In the genomic region with DNA sequence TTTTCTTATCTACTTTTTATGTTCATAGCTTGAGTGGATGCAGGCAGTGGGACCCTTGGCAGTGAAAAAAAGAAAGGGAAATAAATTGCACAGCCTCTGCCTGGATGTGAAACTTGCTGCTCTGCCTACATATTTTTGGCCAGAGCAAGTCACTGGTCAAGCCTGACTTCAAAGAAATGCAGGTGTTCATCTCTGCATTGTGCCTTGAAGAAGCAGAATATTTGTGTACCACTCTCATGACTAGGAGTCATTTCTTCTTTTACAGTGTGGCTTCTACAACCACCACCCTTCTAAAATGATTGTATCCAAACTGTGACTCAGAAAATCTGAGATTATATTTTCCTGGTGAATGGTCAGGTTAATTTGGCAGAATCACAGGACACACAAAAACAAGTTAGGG, we compare ENCODE assay signal across 15 cellular contexts.
"Had no signal": no experiment of that assay in that cellular context is flagged by ENCODE, and none has a peak within 500 bp of the region (broad histone marks: within the 10 kb centered on the region; RNA-seq: fewer than 3 reads in every experiment).

No MANE protein-coding gene starts in this region.

- H3K27me3 Mint-ChIP-seq: dendritic cell treated with granulocyte-macrophage colony-stimulating factor and Interleukin-4, amounts not matched to agents 40 ng/mL and 50 ng/mL, for 4 days; effector memory CD8-positive, alpha-beta T cell; stimulated activated naive CD8-positive, alpha-beta T cell treated with anti-CD3 and anti-CD28 coated beads, Interleukin-15, Interleukin-2, amounts not matched to agents 100 ng/mL and 50 ng/mL, for 24 hours had no signal

- ATAC-seq: effector memory CD8-positive, alpha-beta T cell; foreskin keratinocyte; right lobe of liver had no signal

- H3K4me2 ChIP-seq: smooth muscle cell had no signal

- H3K9me3 ChIP-seq: right lobe of liver, suprapubic skin had no signal

- H3K9me3 Mint-ChIP-seq: dendritic cell treated with granulocyte-macrophage colony-stimulating factor and Interleukin-4, amounts not matched to agents 40 ng/mL and 50 ng/mL, for 4 days; effector memory CD8-positive, alpha-beta T cell; immature natural killer cell; stimulated activated naive CD8-positive, alpha-beta T cell treated with anti-CD3 and anti-CD28 coated beads, Interleukin-15, Interleukin-2, amounts not matched to agents 100 ng/mL and 50 ng/mL, for 24 hours had no signal

- H3K36me3 ChIP-seq: right lobe of liver, suprapubic skin had no signal

- H3K27ac Mint-ChIP-seq: dendritic cell treated with granulocyte-macrophage colony-stimulating factor and Interleukin-4, amounts not matched to agents 40 ng/mL and 50 ng/mL, for 4 days; effector memory CD8-positive, alpha-beta T cell; immature natural killer cell; nephron; stimulated activated naive CD8-positive, alpha-beta T cell treated with anti-CD3 and anti-CD28 coated beads, Interleukin-15, Interleukin-2, amounts not matched to agents 100 ng/mL and 50 ng/mL, for 24 hours had no signal

- H3K4me3 Mint-ChIP-seq: dendritic cell treated with granulocyte-macrophage colony-stimulating factor and Interleukin-4, amounts not matched to agents 40 ng/mL and 50 ng/mL, for 4 days; effector memory CD8-positive, alpha-beta T cell; immature natural killer cell; stimulated activated naive CD8-positive, alpha-beta T cell treated with anti-CD3 and anti-CD28 coated beads, Interleukin-15, Interleukin-2, amounts not matched to agents 100 ng/mL and 50 ng/mL, for 24 hours had no signal

- H3K27me3 ChIP-seq: foreskin keratinocyte, right lobe of liver, suprapubic skin had no signal

- DNase-seq: activated naive CD4-positive, alpha-beta T cell treated with Interleukin-2 at 50 U/mL for 16 hours; aorta; cerebellar nuclear complex; effector memory CD8-positive, alpha-beta T cell; foreskin keratinocyte; head of caudate nucleus; immature natural killer cell; right lobe of liver; stimulated activated CD4-positive, alpha-beta T cell treated with anti-CD3 and anti-CD28 coated beads, Interleukin-4, amount 100 ng/mL, for 4 hours; stimulated activated CD8-positive, alpha-beta memory T cell treated with anti-CD3 and anti-CD28 coated beads, Interleukin-4, amount 100 ng/mL, for 48 hours had no signal

- H3K4me3 ChIP-seq: right lobe of liver, smooth muscle cell, suprapubic skin had no signal

- H3K27ac ChIP-seq: foreskin keratinocyte, right lobe of liver, suprapubic skin had no signal

- H3K36me3 Mint-ChIP-seq: immature natural killer cell had no signal
